In the genomic region with DNA sequence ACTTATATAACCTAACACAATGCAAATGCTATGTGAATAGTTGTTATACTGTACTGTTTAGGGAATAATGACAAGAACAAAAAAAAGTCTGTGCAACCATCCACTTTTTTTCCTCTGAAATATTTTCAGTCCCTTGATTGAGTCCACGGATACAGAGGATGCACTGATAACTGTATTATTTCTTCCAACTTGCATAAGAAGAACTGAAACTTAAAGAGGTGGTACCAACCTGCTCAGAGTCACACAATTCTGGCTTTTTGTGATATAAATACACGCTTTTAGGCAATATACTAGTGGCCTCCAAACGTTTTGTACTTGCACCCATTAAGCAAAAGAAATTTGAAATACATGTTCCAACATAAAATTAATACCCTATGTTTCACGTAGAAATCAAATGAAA, we compare ENCODE assay signal across 8 cellular contexts. TPM values are rescaled to one million over a fixed set of nuclear protein-coding genes. Genes with fewer than 3 reads are reported as not detected.
DNase-seq lines count a peak whose midpoint lies in the region; ATAC-seq and TF ChIP-seq lines count a peak whose summit lies in the region.

No MANE protein-coding gene starts in this region.

- no peak for TF ChIP-seq CTCF in heart left ventricle (IDR thresholded peaks at IDR 0.05)
- no peak for TF ChIP-seq CTCF in esophagus squamous epithelium (IDR thresholded peaks at IDR 0.05)
- no peak for TF ChIP-seq CTCF in transverse colon (IDR thresholded peaks at IDR 0.05)
- TF ChIP-seq CTCF in GM10266 (IDR thresholded peaks at IDR 0.05; ENCODE audit: control insufficient read depth, insufficient read depth, low read depth, missing control alignments) = no peak

- H3K4me3 ChIP-seq in heart left ventricle (peak overlapping the region in 10 of 12 donors; percentile 71 to 100 (median 94)), MG63 (peak overlapping the region; percentile 91), esophagus squamous epithelium (peak overlapping the region in 3 of 4 donors; percentile 74 to 98 (median 82)), transverse colon (peak overlapping the region in 1 of 4 donors; percentile 85)

- in situ Hi-C loops in transverse colon (cut with MboI; ENCODE audit: low pct_ligation_motif_present in 1 of 4, low pct_unique_long_range_greater_than_20kb in 1 of 4, low sequenced_read_pairs in 3 of 4) = no loop called here

- 37 to 49% (median 42%) methylated on average over 4 of the region's 4 CpGs for WGBS in heart left ventricle, 4 donors
- WGBS in esophagus squamous epithelium, 2 donors = 26 to 35% methylated on average over 4 of the region's 4 CpGs
- 44 to 66% methylated on average over 3 to 4 of the region's 4 CpGs for WGBS in transverse colon (ENCODE audit: low coverage in 1 of 2), 2 donors

- TF ChIP-seq EP300 in transverse colon (IDR thresholded peaks at IDR 0.05; ENCODE audit: low read depth) = no peak

- DNase-seq in heart left ventricle (no peak), cardiac septum (ENCODE audit: low spot score) (no peak), MG63 (no peak), esophagus squamous epithelium (lab: John Stamatoyannopoulos, UW) (no peak), transverse colon (no peak), SHP77 (lab: John Stamatoyannopoulos, UW) (no peak), hippocampal formation (lab: John Stamatoyannopoulos, UW) (no peak), GM10266 (ENCODE audit: extremely low spot score) (no peak)

- intact Hi-C loops in heart left ventricle (cut with DNase I) = loop anchor here in 7 of 10 donors (5.0 to 10.0 kb wide), 3 partner anchors 70 to 80 kb away; no protein-coding TSS in a partner anchor
- intact Hi-C loops in cardiac septum (cut with DNase I) = loop anchor here (5.0 kb wide), 1 partner anchor 70 kb away; no protein-coding TSS in a partner anchor
- intact Hi-C loops in esophagus squamous epithelium (cut with DNase I) = no loop called here
- intact Hi-C loops in transverse colon (cut with DNase I; ENCODE audit: low total_unique reads) = no loop called here

- no peak for ATAC-seq in heart left ventricle

- H3K36me3 ChIP-seq in heart left ventricle (no peaks in the 10 kb centered on the region), MG63 (no peaks in the 10 kb centered on the region), esophagus squamous epithelium (no peaks in the 10 kb centered on the region), transverse colon (no peaks in the 10 kb centered on the region)

- H3K27me3 ChIP-seq in heart left ventricle (no peaks in the 10 kb centered on the region), MG63 (no peaks in the 10 kb centered on the region), esophagus squamous epithelium (no peaks in the 10 kb centered on the region), transverse colon (no peaks in the 10 kb centered on the region)

- no peaks in the 10 kb centered on the region for H3K9me3 ChIP-seq in heart left ventricle
- H3K9me3 ChIP-seq in MG63 = no peaks in the 10 kb centered on the region
- H3K9me3 ChIP-seq in esophagus squamous epithelium = no peaks in the 10 kb centered on the region
- no peaks in the 10 kb centered on the region for H3K9me3 ChIP-seq in transverse colon

- H3K27ac ChIP-seq in heart left ventricle (peak overlapping the region in 1 of 12 donors; percentile 96), esophagus squamous epithelium (peak overlapping the region in 3 of 4 donors; percentile 8 to 97 (median 96)), transverse colon (peak overlapping the region in 3 of 4 donors; percentile 95 to 97 (median 96))

- H3K4me1 ChIP-seq in heart left ventricle (peaks cover 0 to 50% (median 27%) of the 10 kb centered on the region in 12 donors), esophagus squamous epithelium (peaks cover 0 to 68% (median 14%) of the 10 kb centered on the region in 3 donors), transverse colon (peaks cover 5 to 45% (median 22%) of the 10 kb centered on the region in 4 donors)

- TF ChIP-seq POLR2A in heart left ventricle (IDR thresholded peaks at IDR 0.05) = no peak
- no peak for TF ChIP-seq POLR2A in esophagus squamous epithelium (IDR thresholded peaks at IDR 0.05)
- TF ChIP-seq POLR2A in transverse colon (IDR thresholded peaks at IDR 0.05) = no peak

RNA-seq across cellular contexts. Expression of a gene that starts 1.3 kb away (rescaled TPM):
- total RNA-seq in heart left ventricle (10 to 100 TPM; 10.1 to 14.7 (median 12.7) TPM), cardiac septum (13.9 TPM), esophagus squamous epithelium (10 to 100 TPM; 25.3 to 40.4 (median 31.7) TPM), transverse colon (10 to 100 TPM; 15.7 to 49.1 (median 36.2) TPM)
- 1 to 10 TPM; 5.9 to 7.0 TPM for polyA plus RNA-seq in heart left ventricle
- total RNA-seq in MG63 (2014; rRNA removed; shearing (Covaris generic); ENCODE audit: low replicate concordance) = 11.4 and 24.6 TPM in 2 replicates

RNA-seq across cellular contexts. Expression of a gene that starts 1.7 kb away (rescaled TPM):
- total RNA-seq in heart left ventricle (1 to 10 TPM; 2.4 to 8.8 (median 3.1) TPM), cardiac septum (2.7 TPM), esophagus squamous epithelium (10 to 100 TPM; 10.2 to 23.4 (median 18.9) TPM), transverse colon (100 to 1,000 TPM in 1 of 4 donors, 10 to 100 TPM in 3; 36.4 to 110 (median 63.7) TPM)
- 1 to 10 TPM; 1.0 to 1.8 TPM for polyA plus RNA-seq in heart left ventricle
- total RNA-seq in MG63 (2014; rRNA removed; shearing (Covaris generic); ENCODE audit: low replicate concordance) = 8.3 and 49.4 TPM in 2 replicates

Comparison
In these comparisons a context has a peak if more than half of its experiments do, and no peak if none do; other contexts are left out.
1. intact Hi-C loops: an anchor here in heart left ventricle (5.0 to 10.0 kb wide) and cardiac septum (5.0 kb wide); none called in esophagus squamous epithelium and transverse colon.